In the genomic region with DNA sequence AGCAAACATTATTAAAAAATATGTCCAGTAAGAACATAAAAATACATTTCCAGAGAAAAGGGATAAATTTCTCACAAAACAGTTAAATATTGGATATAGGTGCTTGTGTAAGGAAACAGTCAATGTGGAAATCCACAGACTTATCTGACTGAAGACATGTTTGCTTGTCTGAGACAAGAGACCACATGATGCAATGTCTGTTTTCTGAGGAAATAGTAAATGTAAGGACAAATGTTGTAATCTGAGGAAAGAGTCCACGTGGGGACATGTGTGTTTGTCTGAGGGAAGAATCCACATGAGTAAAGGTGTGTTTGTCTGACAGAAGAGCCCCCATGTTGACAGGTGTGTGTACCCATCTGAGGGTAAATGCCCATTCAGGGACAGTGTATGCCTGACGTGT, we compare ENCODE assay signal across 1 cellular context.
TF ChIP-seq lines count a peak whose summit lies in the region.

No MANE protein-coding gene starts in this region.

TF ChIP-seq in K562, 482 proteins besides CTCF, POLR2A, EP300 and RAD21 (continued from another document):
- TF ChIP-seq, protein P1, sequence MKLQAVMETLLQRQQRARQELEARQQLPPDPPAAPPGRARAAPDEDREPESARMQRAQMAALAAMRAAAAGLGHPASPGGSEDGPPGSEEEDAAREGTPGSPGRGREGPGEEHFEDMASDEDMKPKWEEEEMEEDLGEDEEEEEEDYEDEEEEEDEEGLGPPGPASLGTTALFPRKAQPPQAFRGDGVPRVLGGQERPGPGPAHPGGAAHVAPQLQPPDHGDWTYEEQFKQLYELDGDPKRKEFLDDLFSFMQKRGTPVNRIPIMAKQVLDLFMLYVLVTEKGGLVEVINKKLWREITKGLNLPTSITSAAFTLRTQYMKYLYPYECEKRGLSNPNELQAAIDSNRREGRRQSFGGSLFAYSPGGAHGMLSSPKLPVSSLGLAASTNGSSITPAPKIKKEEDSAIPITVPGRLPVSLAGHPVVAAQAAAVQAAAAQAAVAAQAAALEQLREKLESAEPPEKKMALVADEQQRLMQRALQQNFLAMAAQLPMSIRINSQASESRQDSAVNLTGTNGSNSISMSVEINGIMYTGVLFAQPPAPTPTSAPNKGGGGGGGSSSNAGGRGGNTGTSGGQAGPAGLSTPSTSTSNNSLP (IDR thresholded peaks at IDR 0.05; ENCODE audit: borderline replicate concordance, low read depth, low read length) = no peak
- TF ChIP-seq ZFP1 (CRISPR knock-in tag; IDR thresholded peaks at IDR 0.05) (no peak), CEBPG (CRISPR knock-in tag; IDR thresholded peaks at IDR 0.05) (no peak), CEBPG (tag; conservative IDR thresholded peaks at IDR 0.05 in 1 of 2, IDR thresholded peaks at IDR 0.05 in 1 of 2) (peak; percentile 14 to 47; a peak in 2 of 4 replicates)
- TF ChIP-seq, protein P2, sequence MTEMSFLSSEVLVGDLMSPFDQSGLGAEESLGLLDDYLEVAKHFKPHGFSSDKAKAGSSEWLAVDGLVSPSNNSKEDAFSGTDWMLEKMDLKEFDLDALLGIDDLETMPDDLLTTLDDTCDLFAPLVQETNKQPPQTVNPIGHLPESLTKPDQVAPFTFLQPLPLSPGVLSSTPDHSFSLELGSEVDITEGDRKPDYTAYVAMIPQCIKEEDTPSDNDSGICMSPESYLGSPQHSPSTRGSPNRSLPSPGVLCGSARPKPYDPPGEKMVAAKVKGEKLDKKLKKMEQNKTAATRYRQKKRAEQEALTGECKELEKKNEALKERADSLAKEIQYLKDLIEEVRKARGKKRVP (CRISPR knock-in tag; IDR thresholded peaks at IDR 0.05) = peak; percentile 66; the same call in 1 of the 2 replicates
- TF ChIP-seq, protein P3, sequence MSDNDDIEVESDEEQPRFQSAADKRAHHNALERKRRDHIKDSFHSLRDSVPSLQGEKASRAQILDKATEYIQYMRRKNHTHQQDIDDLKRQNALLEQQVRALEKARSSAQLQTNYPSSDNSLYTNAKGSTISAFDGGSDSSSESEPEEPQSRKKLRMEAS (CRISPR knock-in tag; IDR thresholded peaks at IDR 0.05) = no peak
- TF ChIP-seq, protein P4, sequence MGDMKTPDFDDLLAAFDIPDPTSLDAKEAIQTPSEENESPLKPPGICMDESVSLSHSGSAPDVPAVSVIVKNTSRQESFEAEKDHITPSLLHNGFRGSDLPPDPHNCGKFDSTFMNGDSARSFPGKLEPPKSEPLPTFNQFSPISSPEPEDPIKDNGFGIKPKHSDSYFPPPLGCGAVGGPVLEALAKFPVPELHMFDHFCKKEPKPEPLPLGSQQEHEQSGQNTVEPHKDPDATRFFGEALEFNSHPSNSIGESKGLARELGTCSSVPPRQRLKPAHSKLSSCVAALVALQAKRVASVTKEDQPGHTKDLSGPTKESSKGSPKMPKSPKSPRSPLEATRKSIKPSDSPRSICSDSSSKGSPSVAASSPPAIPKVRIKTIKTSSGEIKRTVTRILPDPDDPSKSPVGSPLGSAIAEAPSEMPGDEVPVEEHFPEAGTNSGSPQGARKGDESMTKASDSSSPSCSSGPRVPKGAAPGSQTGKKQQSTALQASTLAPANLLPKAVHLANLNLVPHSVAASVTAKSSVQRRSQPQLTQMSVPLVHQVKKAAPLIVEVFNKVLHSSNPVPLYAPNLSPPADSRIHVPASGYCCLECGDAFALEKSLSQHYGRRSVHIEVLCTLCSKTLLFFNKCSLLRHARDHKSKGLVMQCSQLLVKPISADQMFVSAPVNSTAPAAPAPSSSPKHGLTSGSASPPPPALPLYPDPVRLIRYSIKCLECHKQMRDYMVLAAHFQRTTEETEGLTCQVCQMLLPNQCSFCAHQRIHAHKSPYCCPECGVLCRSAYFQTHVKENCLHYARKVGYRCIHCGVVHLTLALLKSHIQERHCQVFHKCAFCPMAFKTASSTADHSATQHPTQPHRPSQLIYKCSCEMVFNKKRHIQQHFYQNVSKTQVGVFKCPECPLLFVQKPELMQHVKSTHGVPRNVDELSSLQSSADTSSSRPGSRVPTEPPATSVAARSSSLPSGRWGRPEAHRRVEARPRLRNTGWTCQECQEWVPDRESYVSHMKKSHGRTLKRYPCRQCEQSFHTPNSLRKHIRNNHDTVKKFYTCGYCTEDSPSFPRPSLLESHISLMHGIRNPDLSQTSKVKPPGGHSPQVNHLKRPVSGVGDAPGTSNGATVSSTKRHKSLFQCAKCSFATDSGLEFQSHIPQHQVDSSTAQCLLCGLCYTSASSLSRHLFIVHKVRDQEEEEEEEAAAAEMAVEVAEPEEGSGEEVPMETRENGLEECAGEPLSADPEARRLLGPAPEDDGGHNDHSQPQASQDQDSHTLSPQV (IDR thresholded peaks at IDR 0.05) = no peak
- TF ChIP-seq, protein P5, sequence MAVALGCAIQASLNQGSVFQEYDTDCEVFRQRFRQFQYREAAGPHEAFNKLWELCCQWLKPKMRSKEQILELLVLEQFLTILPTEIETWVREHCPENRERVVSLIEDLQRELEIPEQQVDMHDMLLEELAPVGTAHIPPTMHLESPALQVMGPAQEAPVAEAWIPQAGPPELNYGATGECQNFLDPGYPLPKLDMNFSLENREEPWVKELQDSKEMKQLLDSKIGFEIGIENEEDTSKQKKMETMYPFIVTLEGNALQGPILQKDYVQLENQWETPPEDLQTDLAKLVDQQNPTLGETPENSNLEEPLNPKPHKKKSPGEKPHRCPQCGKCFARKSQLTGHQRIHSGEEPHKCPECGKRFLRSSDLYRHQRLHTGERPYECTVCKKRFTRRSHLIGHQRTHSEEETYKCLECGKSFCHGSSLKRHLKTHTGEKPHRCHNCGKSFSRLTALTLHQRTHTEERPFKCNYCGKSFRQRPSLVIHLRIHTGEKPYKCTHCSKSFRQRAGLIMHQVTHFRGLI (CRISPR knock-in tag; IDR thresholded peaks at IDR 0.05) = no peak
